ENCODE assay signal across 10 cellular contexts in the genomic region with DNA sequence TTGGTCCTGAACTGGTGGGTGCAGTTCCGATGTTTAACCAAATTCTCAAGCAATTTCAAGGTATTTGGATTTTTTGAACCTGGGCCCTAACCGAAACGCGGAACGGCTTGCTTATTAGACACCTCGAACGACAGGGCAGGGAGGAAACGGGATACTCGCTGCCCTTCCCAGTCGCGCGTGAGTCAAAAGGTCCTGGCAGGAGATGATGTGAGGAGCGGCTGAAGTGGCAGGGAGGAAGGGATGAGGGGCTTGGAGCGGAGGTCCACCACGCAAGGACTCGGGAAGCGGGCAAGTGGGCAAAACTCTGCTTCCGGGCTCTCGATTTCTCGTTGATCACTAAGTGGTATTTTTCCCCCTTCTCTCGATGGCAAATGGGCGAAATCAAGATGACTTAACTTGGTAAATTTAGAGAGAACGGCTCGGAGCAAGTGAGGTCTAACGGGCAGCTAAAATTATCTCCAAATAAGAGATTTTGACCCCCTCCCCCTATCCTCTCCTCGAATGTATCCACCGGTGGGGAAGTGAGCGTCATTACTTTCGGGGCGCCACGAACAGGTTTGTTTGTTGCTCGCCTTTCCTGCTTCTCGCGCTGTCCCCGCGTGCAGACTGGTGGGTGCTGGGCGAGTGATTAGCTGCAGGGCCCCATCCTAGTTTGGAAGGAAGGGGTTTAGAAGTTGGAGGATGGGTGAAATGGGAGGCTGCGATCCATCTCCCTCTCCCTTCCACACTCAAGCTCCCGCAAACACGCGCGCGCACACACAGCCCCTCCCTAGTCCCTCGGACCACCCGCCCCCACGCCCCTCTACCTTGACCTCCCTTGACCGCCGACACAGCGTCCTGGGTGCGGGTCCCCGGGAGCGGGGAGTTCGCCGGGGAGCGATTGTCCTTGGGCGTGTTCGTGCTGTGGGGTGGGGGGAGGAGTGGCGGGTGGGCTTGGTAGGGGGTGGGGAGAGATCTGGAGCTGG. TPM values are rescaled to one million over a fixed set of nuclear protein-coding genes. Genes with fewer than 3 reads are reported as not detected.
DNase-seq lines count a peak whose midpoint lies in the region; ATAC-seq and TF ChIP-seq lines count a peak whose summit lies in the region.
"Had no signal": no experiment of that assay in that cellular context is flagged by ENCODE, and none has a peak within 500 bp of the region (broad histone marks: within the 10 kb centered on the region; RNA-seq: fewer than 3 reads in every experiment).

No MANE protein-coding gene starts in this region.

- H3K4me3 ChIP-seq in AG09309 (ENCODE audit: control insufficient read depth, low read depth, low read length) (peak overlapping the region; percentile 87), trophoblast cell (ENCODE audit: low read depth, low read length) (peak overlapping the region; percentile 57)

- H3K9me3 ChIP-seq in trophoblast cell (ENCODE audit: insufficient read depth, low read depth, low read length): no peaks in the 10 kb centered on the region
- H3K9me3 ChIP-seq: adrenal gland had no signal

- no peak overlapping the region for H4K8ac ChIP-seq in trophoblast cell (ENCODE audit: low read depth, low read length)

- no peak for TF ChIP-seq CTCF in AG09309 (IDR thresholded peaks at IDR 0.05; ENCODE audit: control insufficient read depth, insufficient read depth, low read depth, low read length, missing control alignments)

- H4K12ac ChIP-seq in trophoblast cell (ENCODE audit: low read depth, low read length): no peak overlapping the region

- H3K18ac ChIP-seq in trophoblast cell (ENCODE audit: low read length): no peak overlapping the region

- no peak for ATAC-seq in GM18519 (IDR thresholded peaks at IDR 0.05; ENCODE audit: low FRiP score, unreplicated experiment)

- H3K36me3 ChIP-seq in trophoblast cell (ENCODE audit: control insufficient read depth in 1 of 2, insufficient read depth in 2 of 2, low read length in 2 of 2): no peaks in the 10 kb centered on the region
- H3K36me3 ChIP-seq: adrenal gland had no signal

- H2AK5ac ChIP-seq in trophoblast cell (ENCODE audit: low read length): no peak overlapping the region

- peaks cover 16% of the 10 kb centered on the region for H3K27me3 ChIP-seq in trophoblast cell (ENCODE audit: insufficient read depth, low read length)

- no peak overlapping the region for H3K27ac ChIP-seq in trophoblast cell (ENCODE audit: low read depth, low read length)
- H3K27ac ChIP-seq: adrenal gland had no signal

- H2BK120ac ChIP-seq in trophoblast cell (ENCODE audit: insufficient read depth, low read length, poor library complexity): no peak overlapping the region

- peaks cover 21 to 38% of the 10 kb centered on the region in 2 experiments for H3K4me1 ChIP-seq in trophoblast cell (ENCODE audit: control insufficient read depth in 1 of 2, insufficient read depth in 2 of 2, low read length in 2 of 2)

- peaks cover 2% of the 10 kb centered on the region for H3K79me2 ChIP-seq in trophoblast cell (ENCODE audit: control insufficient read depth, insufficient read depth, low read length, poor library complexity)

- H2BK12ac ChIP-seq in trophoblast cell (ENCODE audit: low read length): no peak overlapping the region

- no peak overlapping the region for H3K23ac ChIP-seq in trophoblast cell (ENCODE audit: low read length)

- no peak overlapping the region for H4K91ac ChIP-seq in trophoblast cell (ENCODE audit: low read depth, low read length)

- H2BK5ac ChIP-seq in trophoblast cell (ENCODE audit: low read depth, low read length, poor library complexity): no peak overlapping the region

- DNase-seq in AG09309 (ENCODE audit: low read depth) (no peak), LHCN-M2 (ENCODE audit: low read depth) (peak; percentile 26), glomerular visceral epithelial cell (ENCODE audit: extremely low spot score) (peak; percentile 31), trophoblast cell (no peak), T-helper 1 cell (no peak), NCI-H1048 (lab: John Stamatoyannopoulos, UW) (no peak)
- DNase-seq in activated CD4-positive, alpha-beta T cell treated with anti-CD3 and anti-CD28 coated beads for 4 hours: no peak
- DNase-seq: adrenal gland, left cardiac atrium had no signal

- H3K9ac ChIP-seq in trophoblast cell (ENCODE audit: low read length): no peak overlapping the region

- no peak overlapping the region for H3K14ac ChIP-seq in trophoblast cell (ENCODE audit: low read length)

- WGBS in trophoblast cell (ENCODE audit: extremely low coverage, insufficient coverage, insufficient read length): no CpG with 5 or more reads among the region's 58 CpGs

- peaks cover 2% of the 10 kb centered on the region for H3K79me1 ChIP-seq in trophoblast cell (ENCODE audit: low read length)

- H3K4ac ChIP-seq in trophoblast cell (ENCODE audit: low read depth, low read length): no peak overlapping the region

- H3K4me2 ChIP-seq in trophoblast cell (ENCODE audit: low read length): peak overlapping the region; percentile 95

- H2AFZ ChIP-seq in trophoblast cell (ENCODE audit: insufficient read depth, low read length, poor library complexity): peak overlapping the region; percentile 40

RNA-seq across cellular contexts. Expression of a gene that starts 1.0 kb away (rescaled TPM):
- 0.29 and 0.32 TPM in 2 replicates for total RNA-seq in LHCN-M2 (2014; rRNA removed)
- polyA plus RNA-seq in LHCN-M2 (2012): 5.0 TPM
- polyA plus RNA-seq in trophoblast cell (2013): 2.5 and 2.9 TPM in 2 replicates

Comparison
In these comparisons a context has a peak if more than half of its experiments do, and no peak if none do; other contexts are left out.
1. DNase-seq: peak in LHCN-M2 (single experiment) and glomerular visceral epithelial cell (single experiment); none in AG09309 (single experiment), trophoblast cell (0 of 2), T-helper 1 cell (0 of 5), NCI-H1048 (single experiment) and activated CD4-positive, alpha-beta T cell treated with anti-CD3 and anti-CD28 coated beads for 4 hours (0 of 2).